Comparison of ENCODE assay signal across 1 cellular context in genomic region chr13:44011036-44011435, GRCh38.
TF ChIP-seq lines count a peak whose summit lies in the region.

No MANE protein-coding gene starts in this region.

TF ChIP-seq in GM23338, 12 proteins besides CTCF, POLR2A, EP300 and RAD21 (continued from another document):
- TF ChIP-seq ETS1 (IDR thresholded peaks at IDR 0.05): no peak
- TF ChIP-seq JUNB (IDR thresholded peaks at IDR 0.05; ENCODE audit: unreplicated experiment): no peak
- TF ChIP-seq CREB1 (CRISPR knock-in tag; IDR thresholded peaks at IDR 0.05; ENCODE audit: low read depth): no peak
- TF ChIP-seq NANOG (IDR thresholded peaks at IDR 0.05; ENCODE audit: borderline replicate concordance): no peak
- no peak for TF ChIP-seq ZNF114 (CRISPR knock-in tag; IDR thresholded peaks at IDR 0.05)
